1 cellular context compared by ENCODE assay signal in the genomic region with DNA sequence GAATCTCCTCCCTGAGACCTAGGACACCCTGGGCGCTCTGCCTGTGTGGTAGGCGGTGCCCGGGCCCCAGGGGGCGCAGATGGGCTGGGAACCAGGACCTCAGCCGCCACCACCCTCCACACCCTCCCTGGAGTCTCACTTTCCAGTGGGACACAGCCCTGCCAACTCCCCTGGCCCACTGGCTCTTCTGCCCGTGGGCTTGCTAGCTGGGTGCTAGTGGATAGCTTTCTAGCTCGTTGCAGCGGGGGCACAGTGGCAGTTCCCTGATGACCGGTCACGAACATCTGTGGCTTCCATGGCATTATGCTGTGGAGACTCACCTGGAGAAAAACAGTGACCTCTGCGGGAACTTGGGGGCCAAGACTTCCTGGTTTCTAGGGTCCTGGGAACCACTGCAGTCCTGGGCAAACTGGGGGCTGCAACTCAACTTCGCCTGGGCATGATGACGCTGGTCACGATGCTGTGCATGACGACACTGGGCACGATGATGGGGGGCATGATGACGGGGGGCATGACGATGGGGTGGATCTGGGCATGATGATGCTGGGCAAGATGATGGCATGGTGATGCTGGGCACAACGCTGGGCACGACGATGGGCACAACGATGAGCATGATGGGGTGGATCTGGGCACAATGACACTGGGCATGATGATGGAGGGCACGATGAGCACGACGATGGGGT.
TF ChIP-seq lines count a peak whose summit lies in the region.

No MANE protein-coding gene starts in this region.

TF ChIP-seq in SK-N-SH treated with all-trans-retinoic acid at 6 μM for 48 hours, 23 proteins besides CTCF, POLR2A, EP300 and RAD21 (continued from another document):
- TF ChIP-seq PPARA (CRISPR knock-in tag; IDR thresholded peaks at IDR 0.05; ENCODE audit: borderline replicate concordance) = no peak
